ENCODE assay signal across 20 cellular contexts in genomic region chr20:17343631-17344447, GRCh38.
DNase-seq lines count a peak whose midpoint lies in the region; ATAC-seq, FAIRE-seq and TF ChIP-seq lines count a peak whose summit lies in the region.
"Had no signal": no experiment of that assay in that cellular context is flagged by ENCODE, and none has a peak within 500 bp of the region (broad histone marks: within the 10 kb centered on the region; RNA-seq: fewer than 3 reads in every experiment).

No MANE protein-coding gene starts in this region.

- no peak for ATAC-seq in activated T-cell treated with anti-CD3 and anti-CD28 coated beads, Interleukin-2, amount 50 U/mL, for 4 hours
- no peak for ATAC-seq in CD8-positive, alpha-beta T cell
- ATAC-seq: activated T-cell treated with anti-CD3 and anti-CD28 coated beads, Interleukin-2, amount 50 U/mL, for 72 hours had no signal

- WGBS in esophagus squamous epithelium, 2 donors, result 55 to 65% methylated on average over 13 of the region's 13 CpGs
- WGBS in small intestine, 3 donors, result 56 to 61% (median 59%) methylated on average over 13 of the region's 13 CpGs

- H3K4me1 ChIP-seq in esophagus squamous epithelium (no peaks in the 10 kb centered on the region), small intestine (ENCODE audit: control insufficient read depth in 2 of 2, insufficient read depth in 1 of 2, low read depth in 1 of 2, low read length in 1 of 2) (no peaks in the 10 kb centered on the region)
- H3K4me1 ChIP-seq in CD8-positive, alpha-beta T cell (ENCODE audit: insufficient read depth, low read length), result no peaks in the 10 kb centered on the region
- H3K4me1 ChIP-seq: right atrium auricular region, suprapubic skin had no signal

- peaks cover 10% of the 10 kb centered on the region for H3K27me3 Mint-ChIP-seq in activated T-cell treated with anti-CD3 and anti-CD28 coated beads, Interleukin-2, amount 50 U/mL, for 4 hours (ENCODE audit: low read depth)
- peaks cover 2% of the 10 kb centered on the region for H3K27me3 Mint-ChIP-seq in CD8-positive, alpha-beta T cell (ENCODE audit: low read depth)
- H3K27me3 Mint-ChIP-seq: activated naive CD4-positive, alpha-beta T cell treated with anti-CD3 and anti-CD28 coated beads, Interleukin-2, amount 10 ng/mL, durations not matched to agents 7 days and 5 days had no signal

- H3K27ac Mint-ChIP-seq in CD8-positive, alpha-beta T cell, result no peak overlapping the region
- H3K27ac Mint-ChIP-seq: activated naive CD4-positive, alpha-beta T cell treated with anti-CD3 and anti-CD28 coated beads, Interleukin-2, amount 10 ng/mL, durations not matched to agents 7 days and 5 days; activated T-cell treated with anti-CD3 and anti-CD28 coated beads, Interleukin-2, amount 50 U/mL, for 72 hours; CD14-positive monocyte; immature natural killer cell had no signal

- no peak for TF ChIP-seq CTCF in esophagus squamous epithelium (IDR thresholded peaks at IDR 0.05)
- no peak for TF ChIP-seq CTCF in CD8-positive, alpha-beta T cell (IDR thresholded peaks at IDR 0.05)

- intact Hi-C loops in esophagus squamous epithelium (cut with DNase I), result no loop called here
- intact Hi-C loops in CD8-positive, alpha-beta T cell (cut with DNase I, micrococcal nuclease), result no loop called here

- H3K9me3 ChIP-seq in esophagus squamous epithelium (no peaks in the 10 kb centered on the region), small intestine (ENCODE audit: control insufficient read depth, low read depth) (no peaks in the 10 kb centered on the region)
- no peaks in the 10 kb centered on the region for H3K9me3 ChIP-seq in CD8-positive, alpha-beta T cell (ENCODE audit: low read length)
- H3K9me3 ChIP-seq: suprapubic skin had no signal

- H3K4me3 ChIP-seq in esophagus squamous epithelium, result no peak overlapping the region
- no peak overlapping the region for H3K4me3 ChIP-seq in small intestine (ENCODE audit: low read depth in 1 of 2, low read length in 2 of 2)
- no peak overlapping the region for H3K4me3 ChIP-seq in CD8-positive, alpha-beta T cell (ENCODE audit: low read depth, low read length)
- H3K4me3 ChIP-seq: right atrium auricular region, suprapubic skin had no signal

- H3K4me3 Mint-ChIP-seq in activated T-cell treated with anti-CD3 and anti-CD28 coated beads, Interleukin-2, amount 50 U/mL, for 4 hours, result no peak overlapping the region
- H3K4me3 Mint-ChIP-seq in CD8-positive, alpha-beta T cell, result no peak overlapping the region
- H3K4me3 Mint-ChIP-seq: activated naive CD4-positive, alpha-beta T cell treated with anti-CD3 and anti-CD28 coated beads, Interleukin-2, amount 10 ng/mL, durations not matched to agents 7 days and 5 days; activated T-cell treated with anti-CD3 and anti-CD28 coated beads, Interleukin-2, amount 50 U/mL, for 72 hours; CD14-positive monocyte; immature natural killer cell had no signal

- peaks cover 0 to 11% (median 0%) of the 10 kb centered on the region in 4 donors for H3K27me3 ChIP-seq in esophagus squamous epithelium
- H3K27me3 ChIP-seq in small intestine (ENCODE audit: control insufficient read depth in 2 of 2, insufficient read depth in 2 of 2, low read length in 2 of 2), result no peaks in the 10 kb centered on the region
- H3K27me3 ChIP-seq in CD8-positive, alpha-beta T cell (ENCODE audit: insufficient read depth, low read length), result no peaks in the 10 kb centered on the region
- H3K27me3 ChIP-seq: right atrium auricular region, suprapubic skin had no signal

- POLR2A ChIA-PET in CD8-positive, alpha-beta T cell (lab: Charles Lee), result no interaction called here

- H3K27ac ChIP-seq in esophagus squamous epithelium (no peak overlapping the region), small intestine (ENCODE audit: low read depth in 1 of 2, low read length in 1 of 2) (no peak overlapping the region)
- no peak overlapping the region for H3K27ac ChIP-seq in CD8-positive, alpha-beta T cell (ENCODE audit: low read depth, low read length)
- H3K27ac ChIP-seq: right atrium auricular region, RWPE1, suprapubic skin had no signal

- H3K36me3 ChIP-seq in esophagus squamous epithelium (no peaks in the 10 kb centered on the region), small intestine (ENCODE audit: control insufficient read depth in 2 of 2, insufficient read depth in 2 of 2, low read length in 2 of 2) (no peaks in the 10 kb centered on the region)
- H3K36me3 ChIP-seq in CD8-positive, alpha-beta T cell (ENCODE audit: insufficient read depth, low read length), result no peaks in the 10 kb centered on the region
- H3K36me3 ChIP-seq: right atrium auricular region, suprapubic skin had no signal

- TF ChIP-seq POLR2A in esophagus squamous epithelium (IDR thresholded peaks at IDR 0.05), result no peak

- FAIRE-seq in small intestine (lab: Jason Lieb, UNC), result no peak

- in situ Hi-C loops in ACHN (cut with HindIII; ENCODE audit: low pct_ligation_motif_present, low pct_unique_long_range_greater_than_20kb, low sequenced_read_pairs), result no loop called here

- no peaks in the 10 kb centered on the region for H3K36me3 Mint-ChIP-seq in activated T-cell treated with anti-CD3 and anti-CD28 coated beads, Interleukin-2, amount 50 U/mL, for 4 hours (ENCODE audit: insufficient read depth)
- no peaks in the 10 kb centered on the region for H3K36me3 Mint-ChIP-seq in CD8-positive, alpha-beta T cell
- H3K36me3 Mint-ChIP-seq: activated naive CD4-positive, alpha-beta T cell treated with anti-CD3 and anti-CD28 coated beads, Interleukin-2, amount 10 ng/mL, durations not matched to agents 7 days and 5 days; CD14-positive monocyte; immature natural killer cell had no signal

- H3K4me1 Mint-ChIP-seq in activated T-cell treated with anti-CD3 and anti-CD28 coated beads, Interleukin-2, amount 50 U/mL, for 4 hours (ENCODE audit: low read depth), result no peaks in the 10 kb centered on the region
- H3K4me1 Mint-ChIP-seq in CD8-positive, alpha-beta T cell (ENCODE audit: low read depth), result no peaks in the 10 kb centered on the region
- H3K4me1 Mint-ChIP-seq: activated naive CD4-positive, alpha-beta T cell treated with anti-CD3 and anti-CD28 coated beads, Interleukin-2, amount 10 ng/mL, durations not matched to agents 7 days and 5 days; CD14-positive monocyte; immature natural killer cell had no signal

- DNase-seq in ACHN (peak; percentile 5), HS-5 (ENCODE audit: low read depth) (peak; percentile 91), amniotic stem cell (lab: John Stamatoyannopoulos, UW) (peak; percentile 25), islet precursor cell (peak; percentile 10), esophagus squamous epithelium (lab: John Stamatoyannopoulos, UW) (no peak), small intestine (no peak)
- no peak for DNase-seq in activated T-cell treated with anti-CD3 and anti-CD28 coated beads, Interleukin-2, amount 50 U/mL, for 4 hours
- no peak for DNase-seq in CD8-positive, alpha-beta T cell
- DNase-seq: activated naive CD4-positive, alpha-beta T cell treated with anti-CD3 and anti-CD28 coated beads, Interleukin-2, amount 10 ng/mL, durations not matched to agents 7 days and 5 days; activated T-cell treated with anti-CD3 and anti-CD28 coated beads, Interleukin-2, amount 50 U/mL, for 72 hours; effector CD4-positive, alpha-beta T cell; immature natural killer cell; KBM-7; NCI-H187; NCI-H510A; stimulated activated CD4-positive, alpha-beta T cell treated with anti-CD3 and anti-CD28 coated beads, Interleukin-15, amount 100 ng/mL, for 24 hours had no signal

- no peaks in the 10 kb centered on the region for H3K9me3 Mint-ChIP-seq in activated T-cell treated with anti-CD3 and anti-CD28 coated beads, Interleukin-2, amount 50 U/mL, for 4 hours
- no peaks in the 10 kb centered on the region for H3K9me3 Mint-ChIP-seq in CD8-positive, alpha-beta T cell
- H3K9me3 Mint-ChIP-seq: activated naive CD4-positive, alpha-beta T cell treated with anti-CD3 and anti-CD28 coated beads, Interleukin-2, amount 10 ng/mL, durations not matched to agents 7 days and 5 days; activated T-cell treated with anti-CD3 and anti-CD28 coated beads, Interleukin-2, amount 50 U/mL, for 72 hours; immature natural killer cell had no signal

- CTCF ChIA-PET in CD8-positive, alpha-beta T cell (lab: Charles Lee), result no interaction called here

Comparison
In these comparisons a context has a peak if more than half of its experiments do, and no peak if none do; other contexts are left out.
1. DNase-seq: peak in ACHN (single experiment), HS-5 (single experiment), amniotic stem cell (single experiment) and islet precursor cell (single experiment); none in esophagus squamous epithelium (single experiment), activated T-cell treated with anti-CD3 and anti-CD28 coated beads, Interleukin-2, amount 50 U/mL, for 4 hours (single experiment), small intestine (single experiment) and CD8-positive, alpha-beta T cell (0 of 7).